ENCODE assay signal across 1 cellular context in the genomic region with DNA sequence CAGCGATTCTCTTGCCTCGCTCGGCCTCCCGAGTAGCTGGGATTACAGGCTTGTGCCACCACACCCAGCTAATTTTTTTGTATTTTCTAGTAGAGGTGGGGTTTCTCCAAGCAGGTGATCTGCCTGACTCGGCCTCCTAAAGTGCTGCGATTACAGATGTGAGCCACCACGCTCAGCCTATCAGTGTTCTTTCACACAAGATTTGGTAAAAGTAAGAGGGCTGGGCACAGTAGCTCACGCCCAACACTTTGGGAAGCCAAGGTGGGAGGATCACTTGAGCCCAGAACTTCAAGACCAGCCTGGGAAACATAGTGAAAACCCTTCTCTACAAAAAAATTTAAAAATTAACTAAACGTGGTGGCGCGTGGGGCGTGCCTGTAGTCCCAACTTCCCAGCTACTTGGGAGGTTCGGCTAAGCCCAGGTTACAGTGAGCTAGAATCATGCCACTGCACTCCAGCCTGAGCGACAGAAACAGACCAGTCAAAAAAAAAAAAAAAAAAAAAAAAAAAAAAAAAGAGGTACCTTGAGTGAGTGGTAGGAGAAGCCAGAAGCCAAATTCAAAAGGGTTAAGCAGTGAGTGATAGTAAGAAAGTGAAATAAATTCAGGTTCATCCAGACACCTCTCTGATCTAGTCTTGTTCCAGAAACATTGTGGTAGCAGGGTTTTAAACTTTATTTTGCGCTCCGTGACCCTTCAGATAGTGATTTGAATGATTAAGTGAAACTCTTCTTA.
TF ChIP-seq lines count a peak whose summit lies in the region.

No MANE protein-coding gene starts in this region.

TF ChIP-seq in K562, 482 proteins besides CTCF, POLR2A, EP300 and RAD21:
- TF ChIP-seq STAT5A (IDR thresholded peaks at IDR 0.05; ENCODE audit: borderline replicate concordance, low read length) (no peak), ZNF354B (CRISPR knock-in tag; IDR thresholded peaks at IDR 0.05) (no peak), WHSC1 (IDR thresholded peaks at IDR 0.05; ENCODE audit: low read length) (no peak), ZNF274 (IDR thresholded peaks at IDR 0.05; ENCODE audit: borderline replicate concordance, low read depth, low read length) (no peak), GTF2E2 (tag; IDR thresholded peaks at IDR 0.05) (no peak), ZNF384 (IDR thresholded peaks at IDR 0.05; ENCODE audit: low read depth, low read length) (peak; percentile 49; the same call in 1 of the 2 replicates)
- TF ChIP-seq, protein P1, sequence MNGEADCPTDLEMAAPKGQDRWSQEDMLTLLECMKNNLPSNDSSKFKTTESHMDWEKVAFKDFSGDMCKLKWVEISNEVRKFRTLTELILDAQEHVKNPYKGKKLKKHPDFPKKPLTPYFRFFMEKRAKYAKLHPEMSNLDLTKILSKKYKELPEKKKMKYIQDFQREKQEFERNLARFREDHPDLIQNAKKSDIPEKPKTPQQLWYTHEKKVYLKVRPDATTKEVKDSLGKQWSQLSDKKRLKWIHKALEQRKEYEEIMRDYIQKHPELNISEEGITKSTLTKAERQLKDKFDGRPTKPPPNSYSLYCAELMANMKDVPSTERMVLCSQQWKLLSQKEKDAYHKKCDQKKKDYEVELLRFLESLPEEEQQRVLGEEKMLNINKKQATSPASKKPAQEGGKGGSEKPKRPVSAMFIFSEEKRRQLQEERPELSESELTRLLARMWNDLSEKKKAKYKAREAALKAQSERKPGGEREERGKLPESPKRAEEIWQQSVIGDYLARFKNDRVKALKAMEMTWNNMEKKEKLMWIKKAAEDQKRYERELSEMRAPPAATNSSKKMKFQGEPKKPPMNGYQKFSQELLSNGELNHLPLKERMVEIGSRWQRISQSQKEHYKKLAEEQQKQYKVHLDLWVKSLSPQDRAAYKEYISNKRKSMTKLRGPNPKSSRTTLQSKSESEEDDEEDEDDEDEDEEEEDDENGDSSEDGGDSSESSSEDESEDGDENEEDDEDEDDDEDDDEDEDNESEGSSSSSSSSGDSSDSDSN (IDR thresholded peaks at IDR 0.05; ENCODE audit: borderline replicate concordance in 1 of 2, low read depth in 2 of 2, low read length in 2 of 2): no peak
- TF ChIP-seq, protein P2, sequence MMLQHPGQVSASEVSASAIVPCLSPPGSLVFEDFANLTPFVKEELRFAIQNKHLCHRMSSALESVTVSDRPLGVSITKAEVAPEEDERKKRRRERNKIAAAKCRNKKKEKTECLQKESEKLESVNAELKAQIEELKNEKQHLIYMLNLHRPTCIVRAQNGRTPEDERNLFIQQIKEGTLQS (IDR thresholded peaks at IDR 0.05): no peak
- TF ChIP-seq, protein P2 (CRISPR knock-in tag; conservative IDR thresholded peaks at IDR 0.05): no peak
